Comparison of ENCODE assay signal across 1 cellular context in genomic region chr17:35747540-35748017, GRCh38.
TF ChIP-seq lines count a peak whose summit lies in the region.

No MANE protein-coding gene starts in this region.

TF ChIP-seq in HCT116, 20 proteins besides CTCF, POLR2A, EP300 and RAD21 (continued from another document):
- TF ChIP-seq REST (IDR thresholded peaks at IDR 0.05; ENCODE audit: low read depth) (no peak), ZBTB33 (IDR thresholded peaks at IDR 0.05; ENCODE audit: extremely low read depth, insufficient replicate concordance, low read length) (no peak), ELF1 (IDR thresholded peaks at IDR 0.05; ENCODE audit: borderline replicate concordance, low read depth) (no peak), ZNF274 (IDR thresholded peaks at IDR 0.05; ENCODE audit: low read depth, low read length) (no peak), JUND (IDR thresholded peaks at IDR 0.05) (no peak), SIN3A (IDR thresholded peaks at IDR 0.05; ENCODE audit: low read depth) (no peak), EZH2 (IDR thresholded peaks at IDR 0.05) (no peak), CEBPB (IDR thresholded peaks at IDR 0.05; ENCODE audit: low read depth) (no peak), FOSL1 (IDR thresholded peaks at IDR 0.05; ENCODE audit: low read depth) (no peak), EGR1 (IDR thresholded peaks at IDR 0.05; ENCODE audit: low read depth) (no peak), TCF7L2 (IDR thresholded peaks at IDR 0.05; ENCODE audit: borderline replicate concordance, extremely low read depth, insufficient read depth, insufficient read length) (no peak), SRF (IDR thresholded peaks at IDR 0.05; ENCODE audit: low read depth) (no peak), EZH2phosphoT487 (IDR thresholded peaks at IDR 0.05; ENCODE audit: borderline replicate concordance) (no peak), YY1 (IDR thresholded peaks at IDR 0.05; ENCODE audit: extremely low read depth, insufficient replicate concordance, low read depth, low read length) (no peak), ZFX (IDR thresholded peaks at IDR 0.05) (no peak), MAX (IDR thresholded peaks at IDR 0.05) (no peak), POLR2AphosphoS5 (IDR thresholded peaks at IDR 0.05; ENCODE audit: low read depth, low read length) (no peak), SP1 (IDR thresholded peaks at IDR 0.05; ENCODE audit: low read depth) (no peak), ATF3 (IDR thresholded peaks at IDR 0.05) (no peak)
